Comparison of ENCODE assay signal across 1 cellular context in the genomic region with DNA sequence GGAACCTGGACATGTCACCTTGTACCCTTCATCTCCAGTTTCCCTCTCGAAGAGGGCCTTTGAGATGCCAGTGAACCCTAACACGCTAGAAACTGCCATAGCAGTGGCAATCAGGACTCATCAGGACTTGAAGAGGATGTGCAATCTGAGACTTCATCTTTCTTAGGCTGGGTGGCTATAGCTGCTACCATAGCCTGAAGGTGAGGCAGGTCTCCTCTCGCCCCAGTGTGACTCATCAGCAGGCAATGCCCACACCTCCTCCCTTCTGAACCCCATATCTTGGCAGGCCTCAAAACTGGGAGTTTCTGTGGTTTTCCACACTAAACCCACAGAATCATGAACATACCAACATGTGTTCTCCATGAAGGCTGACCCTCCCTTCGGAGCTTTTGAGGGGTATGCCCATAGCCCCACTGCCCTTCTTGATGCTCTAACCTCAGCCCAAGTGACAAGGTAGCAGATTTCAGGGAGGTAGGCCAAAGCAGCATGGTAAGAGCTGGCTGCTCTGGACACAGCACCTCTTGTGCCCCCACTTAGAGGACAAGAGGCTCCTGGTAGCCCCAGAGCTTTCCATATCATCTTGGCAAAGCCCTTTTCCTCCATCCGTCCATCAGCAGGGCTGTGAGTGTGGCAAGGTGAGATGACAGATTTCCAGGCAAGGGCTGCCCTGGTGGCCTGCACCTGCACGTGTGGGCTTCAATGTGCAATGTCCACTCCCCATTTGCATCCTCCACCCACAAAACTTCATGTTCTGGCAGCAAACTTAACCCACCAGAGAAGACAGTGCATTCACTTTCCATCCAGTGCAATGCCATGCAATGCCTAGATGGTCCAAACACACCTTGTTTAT.
A peak's percentile ranks its signal among the peaks of the same experiment; 100 is the strongest.
TF ChIP-seq lines count a peak whose summit lies in the region.

No MANE protein-coding gene starts in this region.

TF ChIP-seq in GM12878, 131 proteins besides CTCF, POLR2A, EP300 and RAD21:
- TF ChIP-seq BHLHE40 (IDR thresholded peaks at IDR 0.05; ENCODE audit: borderline replicate concordance in 1 of 2, low read depth in 2 of 2, low read length in 1 of 2) (peak; percentile 21 to 37; a peak in 3 of 4 replicates), RUNX3 (IDR thresholded peaks at IDR 0.05; ENCODE audit: low read length) (peak; percentile 45)
- TF ChIP-seq, protein P1, sequence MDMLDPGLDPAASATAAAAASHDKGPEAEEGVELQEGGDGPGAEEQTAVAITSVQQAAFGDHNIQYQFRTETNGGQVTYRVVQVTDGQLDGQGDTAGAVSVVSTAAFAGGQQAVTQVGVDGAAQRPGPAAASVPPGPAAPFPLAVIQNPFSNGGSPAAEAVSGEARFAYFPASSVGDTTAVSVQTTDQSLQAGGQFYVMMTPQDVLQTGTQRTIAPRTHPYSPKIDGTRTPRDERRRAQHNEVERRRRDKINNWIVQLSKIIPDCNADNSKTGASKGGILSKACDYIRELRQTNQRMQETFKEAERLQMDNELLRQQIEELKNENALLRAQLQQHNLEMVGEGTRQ (IDR thresholded peaks at IDR 0.05; ENCODE audit: borderline replicate concordance, low read depth, low read length): no peak
TF ChIP-seq in GM12878: peak in this region for 2.
